Comparison of ENCODE assay signal across 1 cellular context in genomic region chr4:188268081-188268908, GRCh38.
TF ChIP-seq lines count a peak whose summit lies in the region.

No MANE protein-coding gene starts in this region.

TF ChIP-seq in H1, 55 proteins besides CTCF, POLR2A, EP300 and RAD21:
- no peak for TF ChIP-seq CEBPB (IDR thresholded peaks at IDR 0.05; ENCODE audit: low read depth, low read length)
- TF ChIP-seq GABPA (IDR thresholded peaks at IDR 0.05; ENCODE audit: borderline replicate concordance, insufficient read depth, low read length) = no peak
- TF ChIP-seq SP1 (IDR thresholded peaks at IDR 0.05; ENCODE audit: low read depth, low read length) = no peak
- no peak for TF ChIP-seq SP4 (IDR thresholded peaks at IDR 0.05; ENCODE audit: low read length)
- TF ChIP-seq GTF2F1 (IDR thresholded peaks at IDR 0.05; ENCODE audit: borderline replicate concordance, low read depth, low read length) = no peak
- no peak for TF ChIP-seq CHD1 (IDR thresholded peaks at IDR 0.05; ENCODE audit: low read depth, low read length)
- TF ChIP-seq SIX5 (IDR thresholded peaks at IDR 0.05; ENCODE audit: low read depth, low read length) = no peak
- no peak for TF ChIP-seq BRCA1 (IDR thresholded peaks at IDR 0.05; ENCODE audit: low read depth, low read length)
- no peak for TF ChIP-seq HDAC2 (IDR thresholded peaks at IDR 0.05; ENCODE audit: borderline replicate concordance in 1 of 2, low read depth in 2 of 2, low read length in 2 of 2)
- TF ChIP-seq E2F6 (IDR thresholded peaks at IDR 0.05) = no peak
- no peak for TF ChIP-seq BCL11A (IDR thresholded peaks at IDR 0.05; ENCODE audit: low read depth in 2 of 2, low read length in 2 of 2)
- TF ChIP-seq ZNF274 (IDR thresholded peaks at IDR 0.05; ENCODE audit: borderline replicate concordance, extremely low read depth, low read length) = no peak
- TF ChIP-seq MAFK (IDR thresholded peaks at IDR 0.05; ENCODE audit: low read depth, low read length) = no peak
- TF ChIP-seq CREB1 (IDR thresholded peaks at IDR 0.05) = no peak
- no peak for TF ChIP-seq CHD7 (IDR thresholded peaks at IDR 0.05; ENCODE audit: insufficient replicate concordance, low read length)
- TF ChIP-seq TBP (IDR thresholded peaks at IDR 0.05; ENCODE audit: low read depth, low read length) = no peak
- TF ChIP-seq RBBP5 (IDR thresholded peaks at IDR 0.05; ENCODE audit: borderline replicate concordance, low read depth, low read length) = no peak
- TF ChIP-seq SIN3A (conservative IDR thresholded peaks at IDR 0.05 in 1 of 2, IDR thresholded peaks at IDR 0.05 in 1 of 2; ENCODE audit: low read depth in 1 of 2, low read length in 2 of 2) = no peak
- no peak for TF ChIP-seq BACH1 (IDR thresholded peaks at IDR 0.05; ENCODE audit: low read length)
- TF ChIP-seq SP2 (IDR thresholded peaks at IDR 0.05; ENCODE audit: low read length) = no peak
